In genomic region chr9:126580319-126580718, GRCh38 we compare ENCODE assay signal across 7 cellular contexts. TPM values are rescaled to one million over a fixed set of nuclear protein-coding genes. Genes with fewer than 3 reads are reported as not detected.
"Had no signal": no experiment of that assay in that cellular context is flagged by ENCODE, and none has a peak within 500 bp of the region (broad histone marks: within the 10 kb centered on the region; RNA-seq: fewer than 3 reads in every experiment).

No MANE protein-coding gene starts in this region.

RNA-seq across cellular contexts. Expression of gene LMX1B, which starts 33.4 kb away (rescaled TPM):
- total RNA-seq: left lobe of liver; liver; lung microvascular endothelial cell; mononuclear cell; myocyte; naive thymus-derived CD4-positive, alpha-beta T cell had no signal
- polyA plus RNA-seq: immature natural killer cell; liver; naive thymus-derived CD4-positive, alpha-beta T cell had no signal
